21 cellular contexts compared by ENCODE assay signal in genomic region chr20:32012159-32012682, GRCh38. TPM values are rescaled to one million over a fixed set of nuclear protein-coding genes. Genes with fewer than 3 reads are reported as not detected.
A peak's percentile ranks its signal among the peaks of the same experiment; 100 is the strongest.
DNase-seq lines count a peak whose midpoint lies in the region; ATAC-seq, FAIRE-seq and TF ChIP-seq lines count a peak whose summit lies in the region.
"Had no signal": no experiment of that assay in that cellular context is flagged by ENCODE, and none has a peak within 500 bp of the region (broad histone marks: within the 10 kb centered on the region; RNA-seq: fewer than 3 reads in every experiment).

No MANE protein-coding gene starts in this region.

- BruUV-seq in HepG2 (replicated peaks; lab: Mats Ljungman, UMichigan) = no TSS peak

- WGBS in HepG2 (ENCODE audit: low lambda C conversion rate) = 26% methylated on average over 5 of the region's 5 CpGs
- WGBS in right lobe of liver (ENCODE audit: insufficient coverage, low coverage, low lambda C conversion rate, missing lambda C conversion rate) = 71% methylated on average over 2 of the region's 5 CpGs
- WGBS in neuronal stem cell (ENCODE audit: extremely low coverage in 2 of 2, insufficient read length in 2 of 2, insufficient replicate concordance in 1 of 2), 2 donors = no CpG with 5 or more reads among the region's 5 CpGs

- CTCF ChIA-PET in HepG2 (lab: Yijun Ruan, JAX; ENCODE audit: low intra/inter-chr PET ratio, low total read pairs) (no interaction called here), WTC11 (lab: Charles Lee) (interaction anchor here (0.7 to 1.8 kb wide), 6 partner anchors 17 to 166 kb away, joined by 3 to 9 read pairs (median 4); partner anchors contain the start of gene PDRG1)

- H4K8ac ChIP-seq in neuronal stem cell (ENCODE audit: low read depth, low read length) = no peak overlapping the region

- H3K4me1 ChIP-seq in HepG2 (ENCODE audit: insufficient read depth, low read length) (0 out of 2 replicates have a peak, but pooled peaks cover 5% of the 10 kb centered on the region), right lobe of liver (no peaks in the 10 kb centered on the region), neuronal stem cell (ENCODE audit: control insufficient read depth in 2 of 2, insufficient read depth in 1 of 2, low read depth in 1 of 2, low read length in 2 of 2) (peaks cover 3 to 6% of the 10 kb centered on the region in 2 donors), upper lobe of right lung (peaks cover 8% of the 10 kb centered on the region)
- H3K4me1 ChIP-seq: A549, Caco-2, Peyer's patch had no signal

- POLR2A ChIA-PET in HepG2 (lab: Yijun Ruan, JAX) = no interaction called here
- POLR2A ChIA-PET in WTC11 (lab: Charles Lee) = no interaction called here

- no peaks in the 10 kb centered on the region for H3K9me3 Mint-ChIP-seq in WTC11
- H3K9me3 Mint-ChIP-seq: CD4-positive, alpha-beta T cell had no signal

- peaks cover 53% of the 10 kb centered on the region for H3K4me1 Mint-ChIP-seq in WTC11

- no peak overlapping the region for H3K4me3 Mint-ChIP-seq in WTC11
- H3K4me3 Mint-ChIP-seq: CD4-positive, alpha-beta T cell had no signal

- DNase-seq in HepG2 (ENCODE audit: low spot score) (no peak), right lobe of liver (no peak), WTC11 (ENCODE audit: low spot score) (no peak), neuronal stem cell (ENCODE audit: low spot score) (no peak), upper lobe of right lung (no peak), occipital lobe (lab: John Stamatoyannopoulos, UW) (no peak)
- DNase-seq: Caco-2; CD4-positive, alpha-beta T cell; GF-D8; GM23248; KG1; NCI-H1417; NCI-H187; Peyer's patch; Right ventricle myocardium superior had no signal

- peak overlapping the region; percentile 60 for H3K14ac ChIP-seq in neuronal stem cell (ENCODE audit: low read length)

- H3K9me3 ChIP-seq in HepG2 (ENCODE audit: low read length) (no peaks in the 10 kb centered on the region), right lobe of liver (no peaks in the 10 kb centered on the region), neuronal stem cell (replicated peaks in 1 of 2; ENCODE audit: control insufficient read depth in 2 of 2, insufficient read depth in 1 of 2, low read depth in 1 of 2, low read length in 2 of 2) (no peaks in the 10 kb centered on the region), upper lobe of right lung (no peaks in the 10 kb centered on the region)
- H3K9me3 ChIP-seq: A549, Caco-2, Peyer's patch had no signal

- H3K4me2 ChIP-seq in HepG2 (ENCODE audit: low read depth, low read length) (no peak overlapping the region), neuronal stem cell (ENCODE audit: insufficient read depth, low read length, poor library complexity, severe bottlenecking) (no peak overlapping the region)
- H3K4me2 ChIP-seq: A549 had no signal

- peak overlapping the region; percentile 41; the same call in 1 of the 2 replicates for H3K27ac Mint-ChIP-seq in WTC11
- H3K27ac Mint-ChIP-seq: CD4-positive, alpha-beta T cell had no signal

- H3K36me3 ChIP-seq in HepG2 (replicated peaks in 1 of 2; ENCODE audit: control insufficient read depth in 1 of 2, insufficient read depth in 2 of 2, low read length in 2 of 2) = no peaks in the 10 kb centered on the region
- H3K36me3 ChIP-seq in right lobe of liver = no peaks in the 10 kb centered on the region
- no peaks in the 10 kb centered on the region for H3K36me3 ChIP-seq in neuronal stem cell (replicated peaks in 1 of 2; ENCODE audit: control insufficient read depth in 2 of 2, insufficient read depth in 2 of 2, low read length in 2 of 2)
- H3K36me3 ChIP-seq in upper lobe of right lung = no peaks in the 10 kb centered on the region
- H3K36me3 ChIP-seq: Peyer's patch had no signal

- H3K9ac ChIP-seq in HepG2 (ENCODE audit: insufficient read depth, low read depth, low read length) (no peak overlapping the region), neuronal stem cell (ENCODE audit: low read depth, low read length, poor library complexity) (no peak overlapping the region)
- H3K9ac ChIP-seq: GM23248 had no signal

- H3K27ac ChIP-seq in HepG2 (ENCODE audit: extremely low read length, insufficient read depth, low read length) (no peak overlapping the region), right lobe of liver (no peak overlapping the region), neuronal stem cell (replicated peaks; ENCODE audit: low read length) (no peak overlapping the region), upper lobe of right lung (peak overlapping the region; percentile 74)
- H3K27ac ChIP-seq: A549, GM23248, Peyer's patch had no signal

- H2AFZ ChIP-seq in HepG2 (ENCODE audit: low read length) = no peak overlapping the region
- H2AFZ ChIP-seq in neuronal stem cell (ENCODE audit: low read length) = no peak overlapping the region
- H2AFZ ChIP-seq: GM23248 had no signal

- H3K18ac ChIP-seq in neuronal stem cell (ENCODE audit: low read length) = no peak overlapping the region

- no peak overlapping the region for H2BK5ac ChIP-seq in neuronal stem cell (ENCODE audit: low read length)

- no peak overlapping the region for H2BK15ac ChIP-seq in neuronal stem cell (ENCODE audit: low read length)

- H3K79me1 ChIP-seq in neuronal stem cell (ENCODE audit: low read depth, low read length) = no peaks in the 10 kb centered on the region

- H3K27me3 ChIP-seq in HepG2 (ENCODE audit: control insufficient read depth in 1 of 2, insufficient read depth in 2 of 2, low read length in 2 of 2) (peaks cover 4 to 66% of the 10 kb centered on the region in 2 experiments), right lobe of liver (no peaks in the 10 kb centered on the region), neuronal stem cell (ENCODE audit: control insufficient read depth in 3 of 3, insufficient read depth in 3 of 3, low read depth in 1 of 3, low read length in 3 of 3) (peaks cover 0 to 19% (median 0%) of the 10 kb centered on the region in 3 experiments), upper lobe of right lung (no peaks in the 10 kb centered on the region)
- H3K27me3 ChIP-seq: Peyer's patch had no signal

- no peak overlapping the region for H2BK12ac ChIP-seq in neuronal stem cell (ENCODE audit: low read length)

- H4K20me1 ChIP-seq in HepG2 (ENCODE audit: insufficient read depth, low read length) = no peaks in the 10 kb centered on the region

- TF ChIP-seq POLR2A in HepG2 (IDR thresholded peaks at IDR 0.05; ENCODE audit: insufficient read depth in 1 of 2, low read depth in 2 of 2, low read length in 2 of 2) (no peak), right lobe of liver (IDR thresholded peaks at IDR 0.05) (no peak)

- H3K4ac ChIP-seq in neuronal stem cell (ENCODE audit: low read length) = no peak overlapping the region

- H3K23ac ChIP-seq in neuronal stem cell (ENCODE audit: low read depth, low read length, poor library complexity) = no peak overlapping the region

- H3K36me3 Mint-ChIP-seq in WTC11 = no peaks in the 10 kb centered on the region

- peaks cover 11% of the 10 kb centered on the region for H3K27me3 Mint-ChIP-seq in WTC11 (ENCODE audit: low read depth)

- H4K91ac ChIP-seq in neuronal stem cell (ENCODE audit: low read depth, low read length, poor library complexity) = no peak overlapping the region

- intact Hi-C loops in HepG2 (cut with micrococcal nuclease; ENCODE audit: unreplicated experiment) (no loop called here), right lobe of liver (cut with DNase I) (no loop called here), upper lobe of right lung (cut with DNase I) (no loop called here)

- H2AK5ac ChIP-seq in neuronal stem cell (ENCODE audit: low read depth, low read length) = no peak overlapping the region

- ATAC-seq in HepG2 (no peak), right lobe of liver (no peak), WTC11 (no peak), upper lobe of right lung (no peak), HG03108 (IDR thresholded peaks at IDR 0.05; ENCODE audit: unreplicated experiment) (no peak), GM19035 (IDR thresholded peaks at IDR 0.05; ENCODE audit: unreplicated experiment) (no peak)
- ATAC-seq: A549 had no signal

- TF ChIP-seq RAD21 in HepG2 (CRISPR knock-in tag; IDR thresholded peaks at IDR 0.05) = no peak

- in situ Hi-C loops in HepG2 (cut with HindIII; ENCODE audit: extremely low pct_ligation_motif_present, low pct_unique_long_range_greater_than_20kb) = no loop called here

- H2BK120ac ChIP-seq in neuronal stem cell (ENCODE audit: low read depth, low read length) = no peak overlapping the region

- H3K4me3 ChIP-seq in HepG2 (replicated peaks in 1 of 3; ENCODE audit: insufficient read depth in 1 of 3, low read depth in 2 of 3, low read length in 3 of 3) (no peak overlapping the region), right lobe of liver (no peak overlapping the region), neuronal stem cell (ENCODE audit: low read length in 2 of 2) (no peak overlapping the region), upper lobe of right lung (peak overlapping the region; percentile 47)
- H3K4me3 ChIP-seq: A549, GM23248 had no signal

- FAIRE-seq in HepG2 (lab: Jason Lieb, UNC) = no peak
- FAIRE-seq: A549, GM19239 had no signal

- TF ChIP-seq EP300 in HepG2 (IDR thresholded peaks at IDR 0.05; ENCODE audit: low read depth in 2 of 2, low read length in 2 of 2) = no peak
- TF ChIP-seq EP300 in HepG2 (CRISPR knock-in tag; IDR thresholded peaks at IDR 0.05; ENCODE audit: borderline replicate concordance) = no peak

- no peaks in the 10 kb centered on the region for H3K79me2 ChIP-seq in HepG2 (ENCODE audit: insufficient read depth, low read length)

- TF ChIP-seq CTCF in HepG2 (CRISPR knock-in tag; IDR thresholded peaks at IDR 0.05) (no peak), right lobe of liver (IDR thresholded peaks at IDR 0.05) (no peak), WTC11 (IDR thresholded peaks at IDR 0.05) (no peak), upper lobe of right lung (IDR thresholded peaks at IDR 0.05) (no peak)

RNA-seq across cellular contexts. Expression of gene CCM2L, which starts 2.0 kb away (rescaled TPM):
- total RNA-seq in HepG2 (2016; rRNA removed; fragmentation: Illumina TruSeq; extraction: Trizol) = 0.15 TPM in 1 of 2 replicates, not detected in the other
- total RNA-seq in HepG2 (2016; cell fraction: cytosol; rRNA removed; fragmentation: Illumina TruSeq; extraction: Trizol; ENCODE audit: low read depth) = 0.18 TPM in 1 of 2 replicates, not detected in the other
- total RNA-seq in HepG2 (2016; cell fraction: insoluble cytoplasmic fraction; rRNA removed; fragmentation: Illumina TruSeq; extraction: Trizol) = 0.09 TPM in 1 of 2 replicates, not detected in the other
- not detected in 2 replicates for total RNA-seq in HepG2 (2016; cell fraction: membrane; rRNA removed; fragmentation: Illumina TruSeq; extraction: Trizol)
- total RNA-seq in HepG2 (2016; cell fraction: nucleus; rRNA removed; fragmentation: Illumina TruSeq; extraction: Trizol) = not detected in 2 replicates
- polyA plus RNA-seq in HepG2 (2011; rRNA removed) = not detected in 2 replicates
- polyA plus RNA-seq in HepG2 (2011; cell fraction: cytosol; rRNA removed) = 0.13 TPM in 1 of 2 replicates, not detected in the other
- polyA plus RNA-seq in HepG2 (2011; cell fraction: nucleus; rRNA removed) = 0.07 and 0.16 TPM in 2 replicates
- polyA plus RNA-seq in HepG2 (2012) = 0.15 TPM in 1 of 2 replicates, not detected in the other
- polyA plus RNA-seq in HepG2 (2016; cell fraction: cytosol; fragmentation: Illumina TruSeq; extraction: Trizol; ENCODE audit: low read depth) = not detected in 2 replicates
- polyA plus RNA-seq in HepG2 (2016; cell fraction: insoluble cytoplasmic fraction; fragmentation: Illumina TruSeq; extraction: Trizol; ENCODE audit: low read depth) = 0.12 and 0.25 TPM in 2 replicates
- 0.08 TPM in 1 of 2 replicates, not detected in the other for polyA plus RNA-seq in HepG2 (2016; cell fraction: membrane; fragmentation: Illumina TruSeq; extraction: Trizol; ENCODE audit: low read depth)
- polyA plus RNA-seq in HepG2 (2016; cell fraction: nucleus; fragmentation: Illumina TruSeq; extraction: Trizol; ENCODE audit: insufficient read depth, low read depth) = 0.42 TPM in 1 of 2 replicates, not detected in the other
- not detected in 2 replicates for polyA minus RNA-seq in HepG2 (2011; rRNA and poly(A)+ RNA removed; ENCODE audit: low replicate concordance)
- polyA minus RNA-seq in HepG2 (2011; cell fraction: cytosol; rRNA and poly(A)+ RNA removed) = not detected in 2 replicates
- polyA minus RNA-seq in HepG2 (2011; cell fraction: nucleus; rRNA and poly(A)+ RNA removed) = not detected in 2 replicates
- total RNA-seq in right lobe of liver = 1 to 10 TPM in 2 of 6 experiments, under 1 TPM in 4; 0.61 to 1.7 (median 0.89) TPM
- total RNA-seq in WTC11 (2021) = 7.8 to 10.9 TPM (median 9.1 TPM) in 3 replicates
- polyA plus RNA-seq in neuronal stem cell (2013, experiment 1 of 2) = 1.4 TPM
- polyA plus RNA-seq in neuronal stem cell (2013, experiment 2 of 2) = 1.2 TPM
- total RNA-seq in upper lobe of right lung = 23.2 TPM
- total RNA-seq in occipital lobe = 2.0 TPM
- total RNA-seq: CD4-positive, alpha-beta T cell; GM23248 had no signal
- polyA plus RNA-seq: BJ, GM23248 had no signal

RNA-seq across cellular contexts. Expression of gene HCK, which starts 39.8 kb away (rescaled TPM):
- total RNA-seq in HepG2 (2016; rRNA removed; fragmentation: Illumina TruSeq; extraction: Trizol) (not detected in 2 replicates), right lobe of liver (10 to 100 TPM in 1 of 6 experiments, 1 to 10 TPM in 5; 2.9 to 17.1 (median 5.6) TPM), WTC11 (2021) (1.2 to 1.4 TPM (median 1.3 TPM) in 3 replicates), upper lobe of right lung (49.0 TPM), occipital lobe (3.3 TPM)
- total RNA-seq in HepG2 (2016; cell fraction: cytosol; rRNA removed; fragmentation: Illumina TruSeq; extraction: Trizol; ENCODE audit: low read depth) = not detected in 2 replicates
- total RNA-seq in HepG2 (2016; cell fraction: insoluble cytoplasmic fraction; rRNA removed; fragmentation: Illumina TruSeq; extraction: Trizol) = not detected in 2 replicates
- total RNA-seq in HepG2 (2016; cell fraction: membrane; rRNA removed; fragmentation: Illumina TruSeq; extraction: Trizol) = not detected in 2 replicates
- not detected in 2 replicates for total RNA-seq in HepG2 (2016; cell fraction: nucleus; rRNA removed; fragmentation: Illumina TruSeq; extraction: Trizol)
- polyA plus RNA-seq in HepG2 (2011; rRNA removed) = 0.04 and 0.10 TPM in 2 replicates
- polyA plus RNA-seq in HepG2 (2011; cell fraction: cytosol; rRNA removed) = 0.05 TPM in 1 of 2 replicates, not detected in the other
- 0.06 TPM in 1 of 2 replicates, not detected in the other for polyA plus RNA-seq in HepG2 (2011; cell fraction: nucleus; rRNA removed)
- not detected in 2 replicates for polyA plus RNA-seq in HepG2 (2012)
- not detected in 2 replicates for polyA plus RNA-seq in HepG2 (2016; cell fraction: cytosol; fragmentation: Illumina TruSeq; extraction: Trizol; ENCODE audit: low read depth)
- polyA plus RNA-seq in HepG2 (2016; cell fraction: insoluble cytoplasmic fraction; fragmentation: Illumina TruSeq; extraction: Trizol; ENCODE audit: low read depth) = not detected in 2 replicates
- polyA plus RNA-seq in HepG2 (2016; cell fraction: membrane; fragmentation: Illumina TruSeq; extraction: Trizol; ENCODE audit: low read depth) = not detected in 2 replicates
- polyA plus RNA-seq in HepG2 (2016; cell fraction: nucleus; fragmentation: Illumina TruSeq; extraction: Trizol; ENCODE audit: insufficient read depth, low read depth) = not detected in 2 replicates
- not detected in 2 replicates for polyA minus RNA-seq in HepG2 (2011; rRNA and poly(A)+ RNA removed; ENCODE audit: low replicate concordance)
- polyA minus RNA-seq in HepG2 (2011; cell fraction: cytosol; rRNA and poly(A)+ RNA removed) = not detected in 2 replicates
- not detected in 2 replicates for polyA minus RNA-seq in HepG2 (2011; cell fraction: nucleus; rRNA and poly(A)+ RNA removed)
- polyA plus RNA-seq in neuronal stem cell (2013, experiment 1 of 2) = 0.25 TPM
- polyA plus RNA-seq in neuronal stem cell (2013, experiment 2 of 2) = 0.14 TPM
- total RNA-seq: Caco-2, Daoy, GM23248 had no signal
- polyA plus RNA-seq: GM23248 had no signal

RNA-seq across cellular contexts. Expression of gene XKR7, which starts 44.3 kb away (rescaled TPM):
- total RNA-seq in HepG2 (2016; rRNA removed; fragmentation: Illumina TruSeq; extraction: Trizol) = not detected in 2 replicates
- total RNA-seq in HepG2 (2016; cell fraction: cytosol; rRNA removed; fragmentation: Illumina TruSeq; extraction: Trizol; ENCODE audit: low read depth) = not detected in 2 replicates
- total RNA-seq in HepG2 (2016; cell fraction: insoluble cytoplasmic fraction; rRNA removed; fragmentation: Illumina TruSeq; extraction: Trizol) = not detected in 2 replicates
- total RNA-seq in HepG2 (2016; cell fraction: membrane; rRNA removed; fragmentation: Illumina TruSeq; extraction: Trizol) = not detected in 2 replicates
- total RNA-seq in HepG2 (2016; cell fraction: nucleus; rRNA removed; fragmentation: Illumina TruSeq; extraction: Trizol) = not detected in 2 replicates
- not detected in 2 replicates for polyA plus RNA-seq in HepG2 (2011; rRNA removed)
- polyA plus RNA-seq in HepG2 (2011; cell fraction: cytosol; rRNA removed) = not detected in 2 replicates
- not detected in 2 replicates for polyA plus RNA-seq in HepG2 (2011; cell fraction: nucleus; rRNA removed)
- not detected in 2 replicates for polyA plus RNA-seq in HepG2 (2012)
- not detected in 2 replicates for polyA plus RNA-seq in HepG2 (2016; cell fraction: cytosol; fragmentation: Illumina TruSeq; extraction: Trizol; ENCODE audit: low read depth)
- polyA plus RNA-seq in HepG2 (2016; cell fraction: insoluble cytoplasmic fraction; fragmentation: Illumina TruSeq; extraction: Trizol; ENCODE audit: low read depth) = not detected in 2 replicates
- not detected in 2 replicates for polyA plus RNA-seq in HepG2 (2016; cell fraction: membrane; fragmentation: Illumina TruSeq; extraction: Trizol; ENCODE audit: low read depth)
- not detected in 2 replicates for polyA plus RNA-seq in HepG2 (2016; cell fraction: nucleus; fragmentation: Illumina TruSeq; extraction: Trizol; ENCODE audit: insufficient read depth, low read depth)
- polyA minus RNA-seq in HepG2 (2011; rRNA and poly(A)+ RNA removed; ENCODE audit: low replicate concordance) = 0.02 TPM in 1 of 2 replicates, not detected in the other
- polyA minus RNA-seq in HepG2 (2011; cell fraction: cytosol; rRNA and poly(A)+ RNA removed) = not detected in 2 replicates
- polyA minus RNA-seq in HepG2 (2011; cell fraction: nucleus; rRNA and poly(A)+ RNA removed) = not detected in 2 replicates
- not detected for total RNA-seq in right lobe of liver
- 2.3 to 2.6 TPM (median 2.5 TPM) in 3 replicates for total RNA-seq in WTC11 (2021)
- 0.06 TPM for polyA plus RNA-seq in neuronal stem cell (2013, experiment 1 of 2)
- 0.07 TPM for polyA plus RNA-seq in neuronal stem cell (2013, experiment 2 of 2)
- 0.09 TPM for total RNA-seq in upper lobe of right lung
- total RNA-seq in occipital lobe = 12.6 TPM
- total RNA-seq: Caco-2; CD4-positive, alpha-beta T cell; GM23248; Right ventricle myocardium superior had no signal
- polyA plus RNA-seq: GM23248 had no signal

Comparison
In these comparisons a context has a peak if more than half of its experiments do, and no peak if none do; other contexts are left out.
1. Of the 50 proteins assayed by ChIP-seq in both HepG2 and WTC11: peak only in HepG2: none; only in WTC11: none; in both: ZNF121; in neither: 49.